Comparison of ENCODE assay signal across 22 cellular contexts in the genomic region with DNA sequence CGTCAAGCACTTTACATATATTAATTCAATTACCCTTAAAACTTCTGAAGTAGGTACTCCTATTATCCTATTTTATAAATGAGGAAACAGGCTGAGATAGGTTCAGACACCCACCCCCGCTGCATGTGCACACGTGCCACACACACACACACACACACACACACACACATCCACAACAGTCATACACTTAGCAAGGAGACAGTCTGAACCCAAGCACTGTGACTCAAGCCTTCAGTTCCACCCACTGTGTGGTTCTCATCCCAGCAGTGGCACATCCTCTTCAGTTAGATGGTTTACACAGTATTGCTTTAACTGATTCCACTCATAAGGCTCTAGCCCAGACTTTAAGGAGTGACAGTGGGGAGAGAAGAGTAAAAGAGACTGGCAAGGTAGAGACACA.
DNase-seq lines count a peak whose midpoint lies in the region; ATAC-seq and TF ChIP-seq lines count a peak whose summit lies in the region.
"Had no signal": no experiment of that assay in that cellular context is flagged by ENCODE, and none has a peak within 500 bp of the region (broad histone marks: within the 10 kb centered on the region; RNA-seq: fewer than 3 reads in every experiment).

No MANE protein-coding gene starts in this region.

- no peak for TF ChIP-seq EP300 in gastroesophageal sphincter (IDR thresholded peaks at IDR 0.05)

- no peak for DNase-seq in GM23338 (ENCODE audit: low spot score)
- DNase-seq in LHCN-M2 (ENCODE audit: low read depth), result peak; percentile 41
- DNase-seq in choroid plexus epithelial cell (ENCODE audit: low read depth), result peak; percentile 25
- DNase-seq in skeletal muscle cell (ENCODE audit: low read depth), result peak; percentile 12
- DNase-seq in stimulated activated CD4-positive, alpha-beta T cell treated with anti-CD3 and anti-CD28 coated beads, Interleukin-1b, Interleukin-23, amount 100 ng/mL, for 48 hours, result no peak
- DNase-seq: CD4-positive, alpha-beta T cell; MM.1S; naive thymus-derived CD4-positive, alpha-beta T cell; NCI-H146; NCI-H510A treated with DMSO at 0.1 percent for 48 hours; occipital lobe; Peyer's patch; SJCRH30; stimulated activated CD4-positive, alpha-beta T cell treated with anti-CD3 and anti-CD28 coated beads, Interleukin-2, amount 100 ng/mL, for 48 hours; stimulated activated naive B cell treated with anti-CD40 and anti-IgM and Interleukin-4, amounts not matched to agents 10 μg/mL and 1 μg/mL and 100 μg/mL, for 72 hours had no signal

- peak overlapping the region; percentile 30 for H3K27ac Mint-ChIP-seq in GM23338
- H3K27ac Mint-ChIP-seq: activated naive CD4-positive, alpha-beta T cell treated with anti-CD3 and anti-CD28 coated beads, Interleukin-2, amount 50 U/mL, for 72 hours; activated T-helper 2 cell treated with anti-CD3 and anti-CD28 coated beads, Interferon-gamma antibody, Interleukin-2, Interleukin-4, amounts not matched to agents 10 μg/mL and 5 μg/mL and 100 μg/mL, durations not matched to agents 14 hours and 24 hours and 36 hours; CD4-positive, alpha-beta T cell; mesothelial cell of epicardium; stimulated activated naive B cell treated with anti-CD40 and anti-IgM and Interleukin-4, amounts not matched to agents 10 μg/mL and 1 μg/mL and 100 μg/mL, for 72 hours had no signal

- no peak for ATAC-seq in GM23338
- ATAC-seq in HG02885 (IDR thresholded peaks at IDR 0.05; ENCODE audit: poor library complexity, unreplicated experiment), result no peak
- ATAC-seq in gastroesophageal sphincter, result no peak
- ATAC-seq: left lobe of liver; naive thymus-derived CD4-positive, alpha-beta T cell; stimulated activated naive B cell treated with anti-CD40 and anti-IgM and Interleukin-4, amounts not matched to agents 10 μg/mL and 1 μg/mL and 100 μg/mL, for 72 hours had no signal

- no peak overlapping the region for H3K4me2 ChIP-seq in GM23338

- H3K4me1 Mint-ChIP-seq in GM23338, result peaks cover 46% of the 10 kb centered on the region
- H3K4me1 Mint-ChIP-seq: mesothelial cell of epicardium; naive thymus-derived CD4-positive, alpha-beta T cell; stimulated activated naive B cell treated with anti-CD40 and anti-IgM and Interleukin-4, amounts not matched to agents 10 μg/mL and 1 μg/mL and 100 μg/mL, for 72 hours had no signal

- no peak overlapping the region for H3K4me3 Mint-ChIP-seq in GM23338
- H3K4me3 Mint-ChIP-seq: CD4-positive, alpha-beta T cell; mesothelial cell of epicardium; naive thymus-derived CD4-positive, alpha-beta T cell; stimulated activated naive B cell treated with anti-CD40 and anti-IgM and Interleukin-4, amounts not matched to agents 10 μg/mL and 1 μg/mL and 100 μg/mL, for 72 hours had no signal

- H3K9me3 ChIP-seq in gastroesophageal sphincter, result no peaks in the 10 kb centered on the region
- H3K9me3 ChIP-seq: Peyer's patch, SJCRH30 had no signal

- no peaks in the 10 kb centered on the region for H3K9me3 Mint-ChIP-seq in GM23338
- H3K9me3 Mint-ChIP-seq: activated naive CD4-positive, alpha-beta T cell treated with anti-CD3 and anti-CD28 coated beads, Interleukin-2, amount 50 U/mL, for 72 hours; activated T-helper 2 cell treated with anti-CD3 and anti-CD28 coated beads, Interferon-gamma antibody, Interleukin-2, Interleukin-4, amounts not matched to agents 10 μg/mL and 5 μg/mL and 100 μg/mL, durations not matched to agents 14 hours and 24 hours and 36 hours; CD4-positive, alpha-beta T cell; mesothelial cell of epicardium; naive thymus-derived CD4-positive, alpha-beta T cell; stimulated activated naive B cell treated with anti-CD40 and anti-IgM and Interleukin-4, amounts not matched to agents 10 μg/mL and 1 μg/mL and 100 μg/mL, for 72 hours had no signal

- H3K27me3 Mint-ChIP-seq in GM23338 (ENCODE audit: insufficient read depth, low read depth, poor library complexity), result peaks cover 2% of the 10 kb centered on the region
- H3K27me3 Mint-ChIP-seq: CD4-positive, alpha-beta T cell; naive thymus-derived CD4-positive, alpha-beta T cell; stimulated activated naive B cell treated with anti-CD40 and anti-IgM and Interleukin-4, amounts not matched to agents 10 μg/mL and 1 μg/mL and 100 μg/mL, for 72 hours had no signal

- H2AFZ ChIP-seq in GM23338, result no peak overlapping the region

- no peaks in the 10 kb centered on the region for H3F3A ChIP-seq in GM23338 (replicated peaks; ENCODE audit: low read depth)

- 89% methylated on average over 3 of the region's 3 CpGs; no CpG with 5 or more reads in 1 of the 2 donors for WGBS in gastroesophageal sphincter (ENCODE audit: low coverage in 1 of 2), 2 donors

- H3K27ac ChIP-seq in GM23338 (ENCODE audit: low read depth) (no peak overlapping the region), gastroesophageal sphincter (no peak overlapping the region)
- H3K27ac ChIP-seq: epithelial cell of prostate, Peyer's patch, SJCRH30 had no signal

- peaks cover 17% of the 10 kb centered on the region for H3K4me1 ChIP-seq in GM23338 (ENCODE audit: insufficient read depth)
- H3K4me1 ChIP-seq in gastroesophageal sphincter, result no peaks in the 10 kb centered on the region
- H3K4me1 ChIP-seq: Peyer's patch, SJCRH30 had no signal

- no peak for TF ChIP-seq CTCF in GM23338 (conservative IDR thresholded peaks at IDR 0.05; ENCODE audit: low read depth in 2 of 2)
- no peak for TF ChIP-seq CTCF in choroid plexus epithelial cell (conservative IDR thresholded peaks at IDR 0.05; ENCODE audit: low read depth, low read length)
- no peak for TF ChIP-seq CTCF in gastroesophageal sphincter (IDR thresholded peaks at IDR 0.05)

- no peaks in the 10 kb centered on the region for H3K79me2 ChIP-seq in GM23338 (replicated peaks; ENCODE audit: insufficient read depth)

- no peak for TF ChIP-seq POLR2A in gastroesophageal sphincter (IDR thresholded peaks at IDR 0.05)

- H3K4me3 ChIP-seq in GM23338 (no peak overlapping the region), choroid plexus epithelial cell (ENCODE audit: low read depth, low read length) (no peak overlapping the region), skeletal muscle cell (ENCODE audit: low read depth, low read length) (no peak overlapping the region), gastroesophageal sphincter (no peak overlapping the region)
- H3K4me3 ChIP-seq: Peyer's patch, SJCRH30 had no signal

- H3K36me3 ChIP-seq in GM23338 (ENCODE audit: insufficient read depth), result no peaks in the 10 kb centered on the region
- peaks cover 0 to 5% of the 10 kb centered on the region in 2 donors for H3K36me3 ChIP-seq in gastroesophageal sphincter
- H3K36me3 ChIP-seq: SJCRH30 had no signal

- no peaks in the 10 kb centered on the region for H4K20me1 ChIP-seq in GM23338 (replicated peaks; ENCODE audit: insufficient read depth)

- H3K36me3 Mint-ChIP-seq in GM23338 (ENCODE audit: low read depth), result no peaks in the 10 kb centered on the region; the same call in 2 of the 3 replicates

- no peaks in the 10 kb centered on the region for H3K9me2 ChIP-seq in GM23338 (ENCODE audit: insufficient read depth)

- H3K27me3 ChIP-seq in GM23338 (ENCODE audit: insufficient read depth) (no peaks in the 10 kb centered on the region), gastroesophageal sphincter (no peaks in the 10 kb centered on the region)
- H3K27me3 ChIP-seq: Peyer's patch, SJCRH30 had no signal

TF ChIP-seq in GM23338, 12 proteins besides CTCF, POLR2A, EP300 and RAD21 (continues in another document):
- no peak for TF ChIP-seq EZH2 (IDR thresholded peaks at IDR 0.05; ENCODE audit: low read depth, unreplicated experiment)
- TF ChIP-seq, protein P1, sequence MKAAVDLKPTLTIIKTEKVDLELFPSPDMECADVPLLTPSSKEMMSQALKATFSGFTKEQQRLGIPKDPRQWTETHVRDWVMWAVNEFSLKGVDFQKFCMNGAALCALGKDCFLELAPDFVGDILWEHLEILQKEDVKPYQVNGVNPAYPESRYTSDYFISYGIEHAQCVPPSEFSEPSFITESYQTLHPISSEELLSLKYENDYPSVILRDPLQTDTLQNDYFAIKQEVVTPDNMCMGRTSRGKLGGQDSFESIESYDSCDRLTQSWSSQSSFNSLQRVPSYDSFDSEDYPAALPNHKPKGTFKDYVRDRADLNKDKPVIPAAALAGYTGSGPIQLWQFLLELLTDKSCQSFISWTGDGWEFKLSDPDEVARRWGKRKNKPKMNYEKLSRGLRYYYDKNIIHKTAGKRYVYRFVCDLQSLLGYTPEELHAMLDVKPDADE (IDR thresholded peaks at IDR 0.05), result no peak
- no peak for TF ChIP-seq ZNF331 (CRISPR knock-in tag; IDR thresholded peaks at IDR 0.05; ENCODE audit: low read depth)
- TF ChIP-seq JUNB (IDR thresholded peaks at IDR 0.05; ENCODE audit: unreplicated experiment), result no peak
- TF ChIP-seq, protein P2, sequence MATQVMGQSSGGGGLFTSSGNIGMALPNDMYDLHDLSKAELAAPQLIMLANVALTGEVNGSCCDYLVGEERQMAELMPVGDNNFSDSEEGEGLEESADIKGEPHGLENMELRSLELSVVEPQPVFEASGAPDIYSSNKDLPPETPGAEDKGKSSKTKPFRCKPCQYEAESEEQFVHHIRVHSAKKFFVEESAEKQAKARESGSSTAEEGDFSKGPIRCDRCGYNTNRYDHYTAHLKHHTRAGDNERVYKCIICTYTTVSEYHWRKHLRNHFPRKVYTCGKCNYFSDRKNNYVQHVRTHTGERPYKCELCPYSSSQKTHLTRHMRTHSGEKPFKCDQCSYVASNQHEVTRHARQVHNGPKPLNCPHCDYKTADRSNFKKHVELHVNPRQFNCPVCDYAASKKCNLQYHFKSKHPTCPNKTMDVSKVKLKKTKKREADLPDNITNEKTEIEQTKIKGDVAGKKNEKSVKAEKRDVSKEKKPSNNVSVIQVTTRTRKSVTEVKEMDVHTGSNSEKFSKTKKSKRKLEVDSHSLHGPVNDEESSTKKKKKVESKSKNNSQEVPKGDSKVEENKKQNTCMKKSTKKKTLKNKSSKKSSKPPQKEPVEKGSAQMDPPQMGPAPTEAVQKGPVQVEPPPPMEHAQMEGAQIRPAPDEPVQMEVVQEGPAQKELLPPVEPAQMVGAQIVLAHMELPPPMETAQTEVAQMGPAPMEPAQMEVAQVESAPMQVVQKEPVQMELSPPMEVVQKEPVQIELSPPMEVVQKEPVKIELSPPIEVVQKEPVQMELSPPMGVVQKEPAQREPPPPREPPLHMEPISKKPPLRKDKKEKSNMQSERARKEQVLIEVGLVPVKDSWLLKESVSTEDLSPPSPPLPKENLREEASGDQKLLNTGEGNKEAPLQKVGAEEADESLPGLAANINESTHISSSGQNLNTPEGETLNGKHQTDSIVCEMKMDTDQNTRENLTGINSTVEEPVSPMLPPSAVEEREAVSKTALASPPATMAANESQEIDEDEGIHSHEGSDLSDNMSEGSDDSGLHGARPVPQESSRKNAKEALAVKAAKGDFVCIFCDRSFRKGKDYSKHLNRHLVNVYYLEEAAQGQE (IDR thresholded peaks at IDR 0.05; ENCODE audit: unreplicated experiment), result no peak
- no peak for TF ChIP-seq NANOG (IDR thresholded peaks at IDR 0.05; ENCODE audit: borderline replicate concordance)
- TF ChIP-seq EZH2phosphoT487 (IDR thresholded peaks at IDR 0.05; ENCODE audit: unreplicated experiment), result no peak
- no peak for TF ChIP-seq POLR2AphosphoS5 (IDR thresholded peaks at IDR 0.05; ENCODE audit: low read depth)

Comparison
In these comparisons a context has a peak if more than half of its experiments do, and no peak if none do; other contexts are left out.
1. DNase-seq: peak in LHCN-M2 (single experiment), choroid plexus epithelial cell (single experiment) and skeletal muscle cell (single experiment); none in GM23338 (single experiment) and stimulated activated CD4-positive, alpha-beta T cell treated with anti-CD3 and anti-CD28 coated beads, Interleukin-1b, Interleukin-23, amount 100 ng/mL, for 48 hours (single experiment).